In the genomic region with DNA sequence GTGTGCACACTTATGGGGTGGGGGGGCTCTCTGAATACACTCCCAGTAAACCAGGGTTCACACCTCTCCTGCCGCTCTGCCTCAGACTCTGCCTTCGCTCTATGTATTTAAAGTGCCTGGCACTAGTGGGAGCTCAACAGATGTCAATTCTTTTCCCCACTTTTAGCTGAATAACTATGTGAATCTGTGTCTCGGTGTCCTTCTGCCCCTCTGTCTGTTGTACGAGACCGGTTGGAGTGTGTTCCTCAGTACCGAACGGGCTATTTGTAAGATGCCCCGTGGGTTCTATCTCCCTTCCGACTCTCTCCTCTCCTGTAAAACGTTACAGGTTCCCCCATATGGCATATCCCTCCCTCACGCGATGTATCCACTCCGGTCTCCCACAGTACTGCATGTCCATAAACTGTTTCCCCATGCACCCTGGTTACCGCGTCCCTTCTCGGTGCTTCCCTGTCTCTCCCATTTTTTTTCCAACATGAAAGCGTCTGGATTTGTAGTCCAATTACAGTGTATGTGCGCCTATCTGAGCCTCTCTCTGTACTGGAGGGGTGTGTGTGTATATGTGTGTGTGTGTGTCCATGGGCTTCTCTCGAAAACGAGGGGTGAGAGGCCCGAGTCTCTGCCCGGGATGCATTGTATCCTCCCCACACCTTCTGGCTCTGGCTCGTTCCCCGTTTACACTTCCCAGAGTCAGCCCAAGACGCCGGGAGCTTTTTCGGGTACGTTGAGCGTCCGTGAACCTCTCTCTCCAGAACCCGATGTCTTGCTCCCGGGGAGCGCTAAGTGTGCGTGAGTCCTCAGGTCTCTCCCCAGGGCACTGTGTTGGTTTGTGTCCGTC, we compare ENCODE assay signal across 8 cellular contexts. TPM values are rescaled to one million over a fixed set of nuclear protein-coding genes. Genes with fewer than 3 reads are reported as not detected.
DNase-seq lines count a peak whose midpoint lies in the region; ATAC-seq and TF ChIP-seq lines count a peak whose summit lies in the region.

No MANE protein-coding gene starts in this region.

- H3K9me3 Mint-ChIP-seq in activated CD4-positive, alpha-beta T cell treated with anti-CD3 and anti-CD28 coated beads for 36 hours (ENCODE audit: low read depth) = no peaks in the 10 kb centered on the region

- peaks cover 10% of the 10 kb centered on the region for H3K4me1 ChIP-seq in effector memory CD4-positive, alpha-beta T cell (ENCODE audit: control insufficient read depth, insufficient read depth, low read length, poor library complexity, severe bottlenecking)
- peaks cover 22% of the 10 kb centered on the region for H3K4me1 ChIP-seq in mesendoderm (ENCODE audit: control insufficient read depth, low read depth, low read length)
- peaks cover 24 to 46% (median 31%) of the 10 kb centered on the region in 4 donors for H3K4me1 ChIP-seq in upper lobe of left lung

- H3K56ac ChIP-seq in mesendoderm (ENCODE audit: low read length) = peak overlapping the region; percentile 96

- no peak for ATAC-seq in activated CD4-positive, alpha-beta T cell treated with anti-CD3 and anti-CD28 coated beads for 36 hours
- peak in 1 of 2 donors; percentile 2 for ATAC-seq in upper lobe of left lung (ENCODE audit: low FRiP score in 2 of 2)
- ATAC-seq in GM19328 (IDR thresholded peaks at IDR 0.05; ENCODE audit: unreplicated experiment) = no peak

- no peak overlapping the region for H4K8ac ChIP-seq in mesendoderm (ENCODE audit: low read depth, low read length)

- CTCF ChIA-PET in activated CD4-positive, alpha-beta T cell treated with anti-CD3 and anti-CD28 coated beads for 36 hours (lab: Charles Lee) = interaction anchor here (0.5 to 1.0 kb wide), 4 partner anchors 33 to 424 kb away, joined by 3 to 4 read pairs (median 3); no protein-coding TSS in a partner anchor

- TF ChIP-seq POLR2A in upper lobe of left lung (IDR thresholded peaks at IDR 0.05) = no peak

- H3K18ac ChIP-seq in mesendoderm (ENCODE audit: low read length) = no peak overlapping the region

- peak; percentile 11 for DNase-seq in activated CD4-positive, alpha-beta T cell treated with anti-CD3 and anti-CD28 coated beads for 36 hours
- no peak for DNase-seq in activated CD4-positive, alpha-beta T cell treated with anti-CD3 and anti-CD28 coated beads for 1 hour
- DNase-seq in RPMI7951 (ENCODE audit: low read depth) (peak; percentile 44), mesendoderm (no peak), upper lobe of left lung (peak in 1 of 2 donors; percentile 23), NCI-H510A (lab: John Stamatoyannopoulos, UW) (no peak)
- DNase-seq in effector memory CD4-positive, alpha-beta T cell = no peak

- no CpG with 5 or more reads among the region's 35 CpGs for WGBS in mesendoderm (ENCODE audit: extremely low coverage, insufficient coverage, low lambda C conversion rate)
- 19 to 32% methylated on average over 32 to 34 of the region's 35 CpGs for WGBS in upper lobe of left lung, 2 donors

- H3K36me3 ChIP-seq in effector memory CD4-positive, alpha-beta T cell (ENCODE audit: control insufficient read depth, insufficient read depth, low read length) = no peaks in the 10 kb centered on the region
- H3K36me3 ChIP-seq in mesendoderm (ENCODE audit: control insufficient read depth, insufficient read depth, low read length) (no peaks in the 10 kb centered on the region), upper lobe of left lung (no peaks in the 10 kb centered on the region)

- no peak overlapping the region for H2BK120ac ChIP-seq in mesendoderm (ENCODE audit: low read depth, low read length)

- intact Hi-C loops in activated CD4-positive, alpha-beta T cell treated with anti-CD3 and anti-CD28 coated beads for 36 hours (cut with DNase I, micrococcal nuclease) = loop anchor here (1.0 to 5.0 kb wide), 7 partner anchors 31 to 577 kb away; no protein-coding TSS in a partner anchor

- no peak overlapping the region for H2BK15ac ChIP-seq in mesendoderm (replicated peaks; ENCODE audit: low read depth)

- H3K4ac ChIP-seq in mesendoderm (ENCODE audit: low read depth, low read length) = no peak overlapping the region

- no peaks in the 10 kb centered on the region for H3K27me3 Mint-ChIP-seq in activated CD4-positive, alpha-beta T cell treated with anti-CD3 and anti-CD28 coated beads for 36 hours

- peak overlapping the region; percentile 92 for H3K9ac ChIP-seq in mesendoderm (ENCODE audit: low read length)

- peak overlapping the region; percentile 15 for H3K23ac ChIP-seq in mesendoderm (ENCODE audit: low read length)

- TF ChIP-seq EP300 in upper lobe of left lung (IDR thresholded peaks at IDR 0.05) = no peak

- H3K4me2 ChIP-seq in mesendoderm (ENCODE audit: low read length) = peak overlapping the region; percentile 68

- peaks cover 31% of the 10 kb centered on the region for H3K36me3 Mint-ChIP-seq in activated CD4-positive, alpha-beta T cell treated with anti-CD3 and anti-CD28 coated beads for 36 hours (ENCODE audit: low read depth)

- H3K4me3 ChIP-seq in effector memory CD4-positive, alpha-beta T cell (ENCODE audit: insufficient read depth, low read depth, low read length, poor library complexity, severe bottlenecking) = peak overlapping the region; percentile 89
- H3K4me3 ChIP-seq in mesendoderm (ENCODE audit: low read length) (peak overlapping the region; percentile 89), upper lobe of left lung (peak overlapping the region; percentile 18 to 84 (median 78))

- peak overlapping the region; percentile 91 for H3K27ac Mint-ChIP-seq in activated CD4-positive, alpha-beta T cell treated with anti-CD3 and anti-CD28 coated beads for 36 hours

- H3K79me1 ChIP-seq in mesendoderm (ENCODE audit: low read length) = peaks cover 20% of the 10 kb centered on the region

- H3K27ac ChIP-seq in effector memory CD4-positive, alpha-beta T cell (ENCODE audit: insufficient read depth, low read length, poor library complexity, severe bottlenecking) = no peak overlapping the region
- H3K27ac ChIP-seq in mesendoderm (ENCODE audit: low read depth, low read length) (no peak overlapping the region), upper lobe of left lung (peak overlapping the region; percentile 96 to 100 (median 100))

- POLR2A ChIA-PET in activated CD4-positive, alpha-beta T cell treated with anti-CD3 and anti-CD28 coated beads for 36 hours (lab: Charles Lee) = interaction anchor here (0.6 kb wide), 1 partner anchor 1465 kb away, joined by 5 read pairs; no protein-coding TSS in a partner anchor

- H3K79me2 ChIP-seq in mesendoderm (ENCODE audit: control insufficient read depth, insufficient read depth, low read length) = peaks cover 45% of the 10 kb centered on the region

- TF ChIP-seq CTCF in upper lobe of left lung (IDR thresholded peaks at IDR 0.05) = no peak

- H3K4me3 Mint-ChIP-seq in activated CD4-positive, alpha-beta T cell treated with anti-CD3 and anti-CD28 coated beads for 36 hours = peak overlapping the region; percentile 97

- no peak overlapping the region for H2BK5ac ChIP-seq in mesendoderm (ENCODE audit: low read length)

- H3K4me1 Mint-ChIP-seq in activated CD4-positive, alpha-beta T cell treated with anti-CD3 and anti-CD28 coated beads for 36 hours = peaks cover 59% of the 10 kb centered on the region

- peak overlapping the region; percentile 1 for H2AK5ac ChIP-seq in mesendoderm (ENCODE audit: low read length)

- H3K27me3 ChIP-seq in effector memory CD4-positive, alpha-beta T cell (replicated peaks; ENCODE audit: control insufficient read depth, insufficient read depth, low read length, poor library complexity, severe bottlenecking) = no peaks in the 10 kb centered on the region
- H3K27me3 ChIP-seq in mesendoderm (ENCODE audit: insufficient read depth, low read length, poor library complexity) (no peaks in the 10 kb centered on the region), upper lobe of left lung (no peaks in the 10 kb centered on the region)

- no peak overlapping the region for H4K5ac ChIP-seq in mesendoderm (ENCODE audit: low read length)

- no peaks in the 10 kb centered on the region for H3K9me3 ChIP-seq in effector memory CD4-positive, alpha-beta T cell (ENCODE audit: control insufficient read depth, low read length)
- H3K9me3 ChIP-seq in upper lobe of left lung = no peaks in the 10 kb centered on the region

RNA-seq across cellular contexts. Expression of gene ELL2, which starts 1.5 kb away (rescaled TPM):
- total RNA-seq in activated CD4-positive, alpha-beta T cell treated with anti-CD3 and anti-CD28 coated beads for 36 hours = 100 to 1,000 TPM in 1 of 2 experiments, 10 to 100 TPM in 1; 87.6 to 131 TPM
- total RNA-seq in RPMI7951 (2014; rRNA removed; shearing (Covaris generic)) = 16.7 and 19.8 TPM in 2 replicates
- polyA plus RNA-seq in mesendoderm (2013, experiment 1 of 2) = 43.9 TPM
- 43.6 TPM for polyA plus RNA-seq in mesendoderm (2013, experiment 2 of 2)
- 100 to 1,000 TPM in 1 of 6 donors, 10 to 100 TPM in 5; 44.4 to 203 (median 54.3) TPM for total RNA-seq in upper lobe of left lung

Comparison
In these comparisons a context has a peak if more than half of its experiments do, and no peak if none do; other contexts are left out.
1. DNase-seq: peak in activated CD4-positive, alpha-beta T cell treated with anti-CD3 and anti-CD28 coated beads for 36 hours (single experiment) and RPMI7951 (single experiment); none in activated CD4-positive, alpha-beta T cell treated with anti-CD3 and anti-CD28 coated beads for 1 hour (single experiment), effector memory CD4-positive, alpha-beta T cell (0 of 3), mesendoderm (single experiment) and NCI-H510A (single experiment).
2. H3K27ac ChIP-seq: peak in upper lobe of left lung (4 of 4); none in effector memory CD4-positive, alpha-beta T cell (single experiment) and mesendoderm (single experiment).
3. Peak in every context shown above with its lines, with median percentiles within 50 percentile points of each other: H3K4me3 ChIP-seq.